15 cellular contexts compared by ENCODE assay signal in the genomic region with DNA sequence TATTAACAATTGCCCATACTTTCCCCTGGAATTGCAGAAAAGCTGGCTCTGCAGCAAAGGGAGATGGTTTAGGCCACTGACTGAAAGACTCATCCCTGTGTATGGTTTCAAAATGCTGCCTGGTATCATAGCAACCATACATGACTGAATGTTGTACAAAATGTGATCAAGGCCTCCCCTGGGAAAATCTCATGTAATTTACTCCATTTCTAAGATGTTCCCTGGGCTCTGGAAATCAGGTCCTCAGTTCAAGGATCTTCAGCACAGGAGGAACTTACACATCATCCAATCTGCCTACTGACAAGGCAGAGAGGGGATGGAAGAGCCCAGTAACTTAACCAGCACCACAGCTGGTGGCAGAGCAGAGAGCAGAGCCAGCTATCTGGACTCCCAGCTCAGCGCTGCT.
DNase-seq lines count a peak whose midpoint lies in the region; ATAC-seq and TF ChIP-seq lines count a peak whose summit lies in the region.
"Had no signal": no experiment of that assay in that cellular context is flagged by ENCODE, and none has a peak within 500 bp of the region (broad histone marks: within the 10 kb centered on the region; RNA-seq: fewer than 3 reads in every experiment).

No MANE protein-coding gene starts in this region.

- TF ChIP-seq POLR2A in sigmoid colon (IDR thresholded peaks at IDR 0.05), result no peak

- no peak for TF ChIP-seq EP300 in sigmoid colon (IDR thresholded peaks at IDR 0.05)

- H3K4me1 ChIP-seq in sigmoid colon, result peaks cover 0 to 87% (median 73%) of the 10 kb centered on the region in 4 donors

- no peaks in the 10 kb centered on the region for H3K27me3 ChIP-seq in sigmoid colon
- H3K27me3 ChIP-seq: spleen had no signal

- H3K27ac ChIP-seq in sigmoid colon, result peak overlapping the region; percentile 76 to 85 (median 80)

- no peak for ATAC-seq in HG03354 (IDR thresholded peaks at IDR 0.05; ENCODE audit: poor library complexity, severe bottlenecking, unreplicated experiment)
- no peak for ATAC-seq in HG03565 (IDR thresholded peaks at IDR 0.05; ENCODE audit: unreplicated experiment)
- no peak for ATAC-seq in HG02588 (IDR thresholded peaks at IDR 0.05; ENCODE audit: unreplicated experiment)
- ATAC-seq: lower lobe of right lung had no signal

- intact Hi-C loops in sigmoid colon (cut with DNase I), result no loop called here

- DNase-seq in HCEC 1CT (peak; percentile 33), NCI-H69 (lab: John Stamatoyannopoulos, UW) (peak; percentile 75), fibroblast of peridontal ligament (ENCODE audit: extremely low read depth) (peak; percentile 82), sigmoid colon (no peak)
- DNase-seq in stimulated activated CD4-positive, alpha-beta T cell treated with anti-CD3 and anti-CD28 coated beads, Interleukin-12 subunit alpha, Interleukin-12 subunit beta, amount 100 ng/mL, for 4 hours, result no peak
- DNase-seq: DND-41; GOT3; lower lobe of right lung; MV-4-11; SIG-M5; spleen; stimulated activated naive B cell treated with anti-CD40 and anti-IgM and Interleukin-4, amounts not matched to agents 10 μg/mL and 1 μg/mL and 100 μg/mL, for 72 hours had no signal

- 93 to 96% methylated on average over 1 of the region's 1 CpG for WGBS in sigmoid colon, 2 donors

- H3K36me3 ChIP-seq in sigmoid colon, result no peaks in the 10 kb centered on the region
- H3K36me3 ChIP-seq: lower lobe of right lung had no signal

- no peaks in the 10 kb centered on the region for H3K9me3 ChIP-seq in sigmoid colon
- H3K9me3 ChIP-seq: lower lobe of right lung, spleen had no signal

- no peak overlapping the region for H3K4me3 ChIP-seq in sigmoid colon
- H3K4me3 ChIP-seq: lower lobe of right lung, spleen had no signal

- TF ChIP-seq CTCF in sigmoid colon (IDR thresholded peaks at IDR 0.05), result no peak

Comparison
In these comparisons a context has a peak if more than half of its experiments do, and no peak if none do; other contexts are left out.
1. DNase-seq: peak in HCEC 1CT (single experiment), NCI-H69 (single experiment) and fibroblast of peridontal ligament (single experiment); none in sigmoid colon (single experiment) and stimulated activated CD4-positive, alpha-beta T cell treated with anti-CD3 and anti-CD28 coated beads, Interleukin-12 subunit alpha, Interleukin-12 subunit beta, amount 100 ng/mL, for 4 hours (single experiment).